ENCODE assay signal across 9 cellular contexts in genomic region chr6:139472341-139473038, GRCh38.
A peak's percentile ranks its signal among the peaks of the same experiment; 100 is the strongest.
DNase-seq lines count a peak whose midpoint lies in the region; TF ChIP-seq lines count a peak whose summit lies in the region.
"Had no signal": no experiment of that assay in that cellular context is flagged by ENCODE, and none has a peak within 500 bp of the region (broad histone marks: within the 10 kb centered on the region; RNA-seq: fewer than 3 reads in every experiment).

No MANE protein-coding gene starts in this region.

- TF ChIP-seq CTCF in astrocyte of the spinal cord (IDR thresholded peaks at IDR 0.05; ENCODE audit: low read depth, low read length) = no peak

- in situ Hi-C loops in astrocyte of the spinal cord (cut with HindIII; ENCODE audit: low sequenced_read_pairs) = no loop called here

- no peak overlapping the region for H3K4me3 ChIP-seq in astrocyte of the spinal cord (ENCODE audit: low read depth, low read length)

- no peak overlapping the region for H3K27ac ChIP-seq in substantia nigra (ENCODE audit: low read depth, low read length, poor library complexity, severe bottlenecking)

- peak; percentile 28 for DNase-seq in CD1c-positive myeloid dendritic cell (ENCODE audit: extremely low spot score)
- DNase-seq in astrocyte of the spinal cord (ENCODE audit: low read depth, low spot score) = peak; percentile 37
- DNase-seq in iris pigment epithelial cell (ENCODE audit: low read depth) = peak; percentile 46
- DNase-seq in renal cortical epithelial cell (ENCODE audit: low read depth) = peak; percentile 28
- no peak for DNase-seq in activated CD4-positive, alpha-beta T cell treated with anti-CD3 and anti-CD28 coated beads for 48 hours
- DNase-seq in NCI-H1105 (lab: John Stamatoyannopoulos, UW) = no peak
- DNase-seq in ecto neural progenitor cell (ENCODE audit: low spot score) = no peak
- DNase-seq in substantia nigra (lab: John Stamatoyannopoulos, UW) = no peak
- DNase-seq: NCI-H2107 had no signal

Comparison
In these comparisons a context has a peak if more than half of its experiments do, and no peak if none do; other contexts are left out.
1. DNase-seq: peak in CD1c-positive myeloid dendritic cell (single experiment), astrocyte of the spinal cord (single experiment), iris pigment epithelial cell (single experiment) and renal cortical epithelial cell (single experiment); none in activated CD4-positive, alpha-beta T cell treated with anti-CD3 and anti-CD28 coated beads for 48 hours (single experiment), NCI-H1105 (single experiment), ecto neural progenitor cell (single experiment) and substantia nigra (0 of 49).